ENCODE assay signal across 9 cellular contexts in genomic region chr22:39244073-39244495, GRCh38. TPM values are rescaled to one million over a fixed set of nuclear protein-coding genes. Genes with fewer than 3 reads are reported as not detected.
DNase-seq lines count a peak whose midpoint lies in the region; ATAC-seq, FAIRE-seq and TF ChIP-seq lines count a peak whose summit lies in the region.
"Had no signal": no experiment of that assay in that cellular context is flagged by ENCODE, and none has a peak within 500 bp of the region (broad histone marks: within the 10 kb centered on the region; RNA-seq: fewer than 3 reads in every experiment).

No MANE protein-coding gene starts in this region.

- peaks cover 66% of the 10 kb centered on the region for H3K27me3 Mint-ChIP-seq in activated T-helper 2 cell treated with anti-CD3 and anti-CD28 coated beads, Interferon-gamma antibody, Interleukin-2, Interleukin-4, amounts not matched to agents 10 μg/mL and 5 μg/mL and 100 μg/mL, durations not matched to agents 14 hours and 24 hours and 36 hours (ENCODE audit: low read depth)

- H3K4me3 Mint-ChIP-seq in activated T-helper 2 cell treated with anti-CD3 and anti-CD28 coated beads, Interferon-gamma antibody, Interleukin-2, Interleukin-4, amounts not matched to agents 10 μg/mL and 5 μg/mL and 100 μg/mL, durations not matched to agents 14 hours and 24 hours and 36 hours (ENCODE audit: low read depth): peak overlapping the region; percentile 68

- H3K27ac Mint-ChIP-seq in activated T-helper 2 cell treated with anti-CD3 and anti-CD28 coated beads, Interferon-gamma antibody, Interleukin-2, Interleukin-4, amounts not matched to agents 10 μg/mL and 5 μg/mL and 100 μg/mL, durations not matched to agents 14 hours and 24 hours and 36 hours: no peak overlapping the region

- H3K36me3 Mint-ChIP-seq in activated T-helper 2 cell treated with anti-CD3 and anti-CD28 coated beads, Interferon-gamma antibody, Interleukin-2, Interleukin-4, amounts not matched to agents 10 μg/mL and 5 μg/mL and 100 μg/mL, durations not matched to agents 14 hours and 24 hours and 36 hours (ENCODE audit: low read depth): peaks cover 6% of the 10 kb centered on the region

- no peak for TF ChIP-seq CTCF in keratinocyte (optimal IDR thresholded peaks at IDR 0.05 in 1 of 3, IDR thresholded peaks at IDR 0.05 in 1 of 3, conservative IDR thresholded peaks at IDR 0.05 in 1 of 3; ENCODE audit: extremely low read depth in 1 of 3, insufficient read depth in 2 of 3, low read length in 3 of 3)
- TF ChIP-seq CTCF in GM10248 (IDR thresholded peaks at IDR 0.05; ENCODE audit: control extremely low read depth, extremely low read depth, low read depth, missing control alignments): no peak

- dilution Hi-C loops in keratinocyte (cut with MboI; ENCODE audit: extremely low pct_ligation_motif_present, low sequenced_read_pairs): no loop called here

- H3K27ac ChIP-seq in keratinocyte (ENCODE audit: control insufficient read depth, insufficient read depth, low read length): peak overlapping the region; percentile 26
- H3K27ac ChIP-seq in subcutaneous abdominal adipose tissue (ENCODE audit: low read depth, low read length): peak overlapping the region; percentile 46

- H4K20me1 ChIP-seq in keratinocyte (ENCODE audit: control insufficient read depth, extremely low read depth, insufficient read depth, low read length): no peaks in the 10 kb centered on the region

- H3K9ac ChIP-seq in keratinocyte (ENCODE audit: control insufficient read depth, extremely low read depth, insufficient read depth, low read length) (peak overlapping the region; percentile 62), subcutaneous abdominal adipose tissue (ENCODE audit: low read length in 5 of 5) (peak overlapping the region in 2 of 5 donors; percentile 51 to 61)

- H3K79me2 ChIP-seq in keratinocyte (ENCODE audit: control insufficient read depth, insufficient read depth, low read length): peaks cover 20% of the 10 kb centered on the region

- CTCF ChIA-PET in GM10248 (lab: Yijun Ruan, JAX): no interaction called here

- ATAC-seq in HG03095 (IDR thresholded peaks at IDR 0.05; ENCODE audit: unreplicated experiment) (no peak), GM21381 (IDR thresholded peaks at IDR 0.05; ENCODE audit: unreplicated experiment) (no peak)

- H3K9me3 Mint-ChIP-seq in activated T-helper 2 cell treated with anti-CD3 and anti-CD28 coated beads, Interferon-gamma antibody, Interleukin-2, Interleukin-4, amounts not matched to agents 10 μg/mL and 5 μg/mL and 100 μg/mL, durations not matched to agents 14 hours and 24 hours and 36 hours: no peaks in the 10 kb centered on the region

- peak overlapping the region; percentile 63 to 87 (median 64) for H3K4me3 ChIP-seq in keratinocyte (ENCODE audit: control insufficient read depth in 2 of 3, extremely low read depth in 1 of 3, insufficient read depth in 2 of 3, low read depth in 1 of 3, low read length in 3 of 3)
- H3K4me3 ChIP-seq in subcutaneous abdominal adipose tissue (ENCODE audit: low read depth in 1 of 5, low read length in 5 of 5): peak overlapping the region; percentile 30 to 91 (median 61)

- DNase-seq in NCI-H2171 treated with DMSO at 0.1 percent for 48 hours (lab: John Stamatoyannopoulos, UW) (peak; percentile 17), NCI-H2171 (lab: John Stamatoyannopoulos, UW) (no peak), keratinocyte (ENCODE audit: low read depth, low spot score) (no peak), GM10248 (ENCODE audit: extremely low spot score) (no peak)
- no peak for DNase-seq in activated T-helper 2 cell treated with anti-CD3 and anti-CD28 coated beads, Interferon-gamma antibody, Interleukin-2, Interleukin-4, amounts not matched to agents 10 μg/mL and 5 μg/mL and 100 μg/mL, durations not matched to agents 14 hours and 24 hours and 36 hours (ENCODE audit: low spot score)
- DNase-seq: stimulated activated CD4-positive, alpha-beta T cell treated with anti-CD3 and anti-CD28 coated beads, Interleukin-4, amount 100 ng/mL, for 4 hours had no signal

- peaks cover 25% of the 10 kb centered on the region for H3K4me1 Mint-ChIP-seq in activated T-helper 2 cell treated with anti-CD3 and anti-CD28 coated beads, Interferon-gamma antibody, Interleukin-2, Interleukin-4, amounts not matched to agents 10 μg/mL and 5 μg/mL and 100 μg/mL, durations not matched to agents 14 hours and 24 hours and 36 hours (ENCODE audit: low read depth)

- H3K27me3 ChIP-seq in keratinocyte (ENCODE audit: control insufficient read depth, extremely low read depth, insufficient read depth, low read length): peaks cover 3% of the 10 kb centered on the region
- H3K27me3 ChIP-seq in subcutaneous abdominal adipose tissue (ENCODE audit: control insufficient read depth in 5 of 5, insufficient read depth in 4 of 5, low read length in 5 of 5): peaks cover 8 to 40% (median 32%) of the 10 kb centered on the region in 5 donors

- no peaks in the 10 kb centered on the region for H3K9me1 ChIP-seq in keratinocyte (ENCODE audit: control insufficient read depth, extremely low read depth, insufficient read depth, low read length)

- no peaks in the 10 kb centered on the region for H3K36me3 ChIP-seq in keratinocyte (ENCODE audit: control insufficient read depth in 2 of 2, extremely low read depth in 1 of 2, insufficient read depth in 2 of 2, low read length in 2 of 2)
- peaks cover 0 to 12% (median 0%) of the 10 kb centered on the region in 5 donors for H3K36me3 ChIP-seq in subcutaneous abdominal adipose tissue (ENCODE audit: control insufficient read depth in 5 of 5, insufficient read depth in 5 of 5, low read length in 5 of 5)

- peak overlapping the region; percentile 84 for H3K4me2 ChIP-seq in keratinocyte (ENCODE audit: control insufficient read depth, extremely low read depth, insufficient read depth, low read depth, low read length)

- no peaks in the 10 kb centered on the region for H3K9me3 ChIP-seq in keratinocyte (ENCODE audit: control insufficient read depth, low read depth, low read length)
- no peaks in the 10 kb centered on the region for H3K9me3 ChIP-seq in subcutaneous abdominal adipose tissue (ENCODE audit: control insufficient read depth in 5 of 5, low read length in 5 of 5)

- H3K4me1 ChIP-seq in keratinocyte (ENCODE audit: control insufficient read depth, extremely low read depth, insufficient read depth, low read length) (peaks cover 28% of the 10 kb centered on the region), subcutaneous abdominal adipose tissue (ENCODE audit: control insufficient read depth in 5 of 5, insufficient read depth in 5 of 5, low read length in 5 of 5) (peaks cover 0 to 61% (median 52%) of the 10 kb centered on the region in 5 donors)

- POLR2A ChIA-PET in GM10248 (lab: Yijun Ruan, JAX): no interaction called here

- FAIRE-seq in keratinocyte (lab: Jason Lieb, UNC): no peak

- intact Hi-C loops in activated T-helper 2 cell treated with anti-CD3 and anti-CD28 coated beads, Interferon-gamma antibody, Interleukin-2, Interleukin-4, amounts not matched to agents 10 μg/mL and 5 μg/mL and 100 μg/mL, durations not matched to agents 14 hours and 24 hours and 36 hours (cut with micrococcal nuclease): no loop called here

- peak overlapping the region; percentile 12 for H2AFZ ChIP-seq in keratinocyte (ENCODE audit: control insufficient read depth, low read length)

RNA-seq across cellular contexts. Expression of gene PDGFB, which starts 0.7 kb away (rescaled TPM):
- 3.3 and 4.2 TPM in 2 replicates for total RNA-seq in activated T-helper 2 cell treated with anti-CD3 and anti-CD28 coated beads, Interferon-gamma antibody, Interleukin-2, Interleukin-4, amounts not matched to agents 10 μg/mL and 5 μg/mL and 100 μg/mL, durations not matched to agents 14 hours and 24 hours and 36 hours
- polyA plus RNA-seq in keratinocyte: 4.3 to 10.3 TPM (median 6.0 TPM) in 3 replicates
- polyA plus RNA-seq in keratinocyte (2011; ENCODE audit: low read depth): 4.1 TPM
- polyA plus RNA-seq in keratinocyte (2011; cell fraction: cytosol; rRNA removed): 5.7 and 7.5 TPM in 2 replicates
- polyA plus RNA-seq in keratinocyte (2011; cell fraction: nucleus; rRNA removed): 13.7 and 15.8 TPM in 2 replicates
- 2.2 and 8.5 TPM in 2 replicates for polyA plus RNA-seq in keratinocyte (2012; ENCODE audit: low replicate concordance)
- 4.4 to 17.7 TPM (median 4.6 TPM) in 3 replicates for polyA minus RNA-seq in keratinocyte
- 9.4 TPM for polyA minus RNA-seq in keratinocyte (2011; cell fraction: cytosol; rRNA and poly(A)+ RNA removed)
- 9.4 and 9.9 TPM in 2 replicates for polyA minus RNA-seq in keratinocyte (2011; cell fraction: nucleus; rRNA and poly(A)+ RNA removed)
